24 cellular contexts compared by ENCODE assay signal in genomic region chr18:55768255-55768654, GRCh38.
DNase-seq lines count a peak whose midpoint lies in the region; ATAC-seq, FAIRE-seq and TF ChIP-seq lines count a peak whose summit lies in the region.
"Had no signal": no experiment of that assay in that cellular context is flagged by ENCODE, and none has a peak within 500 bp of the region (broad histone marks: within the 10 kb centered on the region; RNA-seq: fewer than 3 reads in every experiment).

No MANE protein-coding gene starts in this region.

- H3K27ac ChIP-seq in endothelial cell of umbilical vein (ENCODE audit: insufficient read depth, low read depth, low read length), result no peak overlapping the region
- H3K27ac ChIP-seq: coronary artery, hepatocyte, VCaP had no signal

- no peaks in the 10 kb centered on the region for H3K36me3 Mint-ChIP-seq in T-helper 2 cell treated with Interferon-gamma antibody and Interleukin-4, amounts not matched to agents 5 μg/mL and 100 μg/mL, for 36 hours (ENCODE audit: low read depth)
- H3K36me3 Mint-ChIP-seq: CD4-positive, CD25-positive, alpha-beta regulatory T cell; stimulated activated effector memory CD8-positive, alpha-beta T cell treated with anti-CD3 and anti-CD28 coated beads, Interleukin-12 subunit alpha, Interleukin-12 subunit beta, amount 100 ng/mL, for 72 hours had no signal

- CTCF ChIA-PET in endothelial cell of umbilical vein (lab: Charles Lee), result interaction anchor here (0.9 to 1.4 kb wide), 3 partner anchors 11 to 546 kb away, joined by 3 to 4 read pairs (median 4); no protein-coding TSS in a partner anchor

- no peak for ATAC-seq in GM21529 (IDR thresholded peaks at IDR 0.05; ENCODE audit: unreplicated experiment)
- no peak for ATAC-seq in omental fat pad (ENCODE audit: low FRiP score)
- ATAC-seq: activated naive CD8-positive, alpha-beta T cell treated with anti-CD3 and anti-CD28 coated beads, Interleukin-2, amount 50 U/mL, for 24 hours; PC-3; stimulated activated effector memory CD8-positive, alpha-beta T cell treated with anti-CD3 and anti-CD28 coated beads, Interleukin-12 subunit alpha, Interleukin-12 subunit beta, amount 100 ng/mL, for 72 hours had no signal

- H3K9ac ChIP-seq in endothelial cell of umbilical vein (replicated peaks; ENCODE audit: extremely low read depth, insufficient read depth, low read length), result no peak overlapping the region

- H3K79me2 ChIP-seq in endothelial cell of umbilical vein (ENCODE audit: control insufficient read depth, insufficient read depth, low read length), result no peaks in the 10 kb centered on the region
- H3K79me2 ChIP-seq: hepatocyte had no signal

- H3K9me1 ChIP-seq in endothelial cell of umbilical vein (replicated peaks; ENCODE audit: control insufficient read depth, extremely low read depth, insufficient read depth, low read length), result no peaks in the 10 kb centered on the region

- dilution Hi-C loops in endothelial cell of umbilical vein (cut with MboI; ENCODE audit: extremely low pct_ligation_motif_present, low sequenced_read_pairs), result no loop called here

- no peak for TF ChIP-seq CTCF in endothelial cell of umbilical vein (IDR thresholded peaks at IDR 0.05; ENCODE audit: extremely low read depth in 1 of 2, insufficient read depth in 1 of 2, low read depth in 1 of 2, low read length in 2 of 2)
- no peak for TF ChIP-seq CTCF in omental fat pad (IDR thresholded peaks at IDR 0.05)

- FAIRE-seq in endothelial cell of umbilical vein (lab: Jason Lieb, UNC), result no peak

- H3K27ac Mint-ChIP-seq in T-helper 2 cell treated with Interferon-gamma antibody and Interleukin-4, amounts not matched to agents 5 μg/mL and 100 μg/mL, for 36 hours, result no peak overlapping the region
- H3K27ac Mint-ChIP-seq: activated naive CD8-positive, alpha-beta T cell treated with anti-CD3 and anti-CD28 coated beads, Interleukin-2, amount 50 U/mL, for 24 hours; CD4-positive, CD25-positive, alpha-beta regulatory T cell; progenitor cell of endocrine pancreas; stimulated activated effector memory CD8-positive, alpha-beta T cell treated with anti-CD3 and anti-CD28 coated beads, Interleukin-12 subunit alpha, Interleukin-12 subunit beta, amount 100 ng/mL, for 72 hours; T-helper 1 cell treated with Interleukin-12 subunit alpha and Interleukin-12 subunit beta and Interleukin-4 antibody, amounts not matched to agents 30 μg/mL and 1 μg/mL, for 36 hours had no signal

- BruUV-seq in endothelial cell of umbilical vein (replicated peaks; lab: Mats Ljungman, UMichigan), result no TSS peak

- no peak overlapping the region for H3K4me3 Mint-ChIP-seq in T-helper 2 cell treated with Interferon-gamma antibody and Interleukin-4, amounts not matched to agents 5 μg/mL and 100 μg/mL, for 36 hours
- H3K4me3 Mint-ChIP-seq: activated naive CD8-positive, alpha-beta T cell treated with anti-CD3 and anti-CD28 coated beads, Interleukin-2, amount 50 U/mL, for 24 hours; CD4-positive, CD25-positive, alpha-beta regulatory T cell; stimulated activated effector memory CD8-positive, alpha-beta T cell treated with anti-CD3 and anti-CD28 coated beads, Interleukin-12 subunit alpha, Interleukin-12 subunit beta, amount 100 ng/mL, for 72 hours; T-helper 1 cell treated with Interleukin-12 subunit alpha and Interleukin-12 subunit beta and Interleukin-4 antibody, amounts not matched to agents 30 μg/mL and 1 μg/mL, for 36 hours had no signal

- H4K20me1 ChIP-seq in endothelial cell of umbilical vein (replicated peaks; ENCODE audit: control insufficient read depth, extremely low read depth, insufficient read depth, low read length), result no peaks in the 10 kb centered on the region

- no peaks in the 10 kb centered on the region for H3K27me3 ChIP-seq in endothelial cell of umbilical vein (ENCODE audit: control insufficient read depth in 2 of 2, insufficient read depth in 2 of 2, low read length in 2 of 2)
- H3K27me3 ChIP-seq: hepatocyte had no signal

- H3K9me3 Mint-ChIP-seq in T-helper 2 cell treated with Interferon-gamma antibody and Interleukin-4, amounts not matched to agents 5 μg/mL and 100 μg/mL, for 36 hours, result no peaks in the 10 kb centered on the region
- H3K9me3 Mint-ChIP-seq: T-helper 1 cell treated with Interleukin-12 subunit alpha and Interleukin-12 subunit beta and Interleukin-4 antibody, amounts not matched to agents 30 μg/mL and 1 μg/mL, for 36 hours had no signal

- intact Hi-C loops in endothelial cell of umbilical vein (cut with micrococcal nuclease), result no loop called here

- H3K36me3 ChIP-seq in endothelial cell of umbilical vein (ENCODE audit: control insufficient read depth in 2 of 2, extremely low read depth in 1 of 2, insufficient read depth in 2 of 2, low read length in 2 of 2), result no peaks in the 10 kb centered on the region
- H3K36me3 ChIP-seq: HAP-1 had no signal

- POLR2A ChIA-PET in endothelial cell of umbilical vein (lab: Charles Lee), result no interaction called here

- H3K27me3 Mint-ChIP-seq in T-helper 2 cell treated with Interferon-gamma antibody and Interleukin-4, amounts not matched to agents 5 μg/mL and 100 μg/mL, for 36 hours (ENCODE audit: low read depth), result no peaks in the 10 kb centered on the region
- H3K27me3 Mint-ChIP-seq: CD4-positive, CD25-positive, alpha-beta regulatory T cell had no signal

- H3K4me1 ChIP-seq in endothelial cell of umbilical vein (ENCODE audit: control insufficient read depth, extremely low read depth, insufficient read depth, low read length), result peaks cover 19% of the 10 kb centered on the region
- H3K4me1 ChIP-seq: HAP-1 had no signal

- H3K4me2 ChIP-seq in endothelial cell of umbilical vein (ENCODE audit: insufficient read depth, low read length), result peak overlapping the region; percentile 10
- H3K4me2 ChIP-seq: hepatocyte had no signal

- no peak for TF ChIP-seq POLR2A in endothelial cell of umbilical vein (IDR thresholded peaks at IDR 0.05; ENCODE audit: low read depth, low read length)

- no peak overlapping the region for H2AFZ ChIP-seq in endothelial cell of umbilical vein (ENCODE audit: low read depth, low read length)
- H2AFZ ChIP-seq: hepatocyte had no signal

- no peaks in the 10 kb centered on the region for H3K9me3 ChIP-seq in endothelial cell of umbilical vein (replicated peaks; ENCODE audit: control insufficient read depth, insufficient read depth, low read length)
- H3K9me3 ChIP-seq: HAP-1 had no signal

- peak; percentile 77 for DNase-seq in ELF-1 (ENCODE audit: low read depth, low spot score)
- DNase-seq in NCI-H226, result peak; percentile 8
- peak; percentile 51 for DNase-seq in endothelial cell of umbilical vein (ENCODE audit: low read depth, low spot score)
- DNase-seq in kidney tubule cell (ENCODE audit: low spot score), result peak; percentile 42
- no peak for DNase-seq in NCI-H345 (lab: John Stamatoyannopoulos, UW)
- DNase-seq in omental fat pad (ENCODE audit: low spot score), result no peak
- no peak for DNase-seq in T-helper 2 cell treated with Interferon-gamma antibody and Interleukin-4, amounts not matched to agents 5 μg/mL and 100 μg/mL, for 36 hours (ENCODE audit: low spot score)
- DNase-seq: activated CD4-positive, alpha-beta T cell treated with anti-CD3 and anti-CD28 coated beads, Interleukin-2, amount 50 U/mL, for 4 hours; activated effector memory CD4-positive, alpha-beta T cell treated with anti-CD3 and anti-CD28 coated beads, Interleukin-2, amount 50 U/mL, for 16 hours; activated naive CD8-positive, alpha-beta T cell treated with anti-CD3 and anti-CD28 coated beads, Interleukin-2, amount 50 U/mL, for 24 hours; CD4-positive, CD25-positive, alpha-beta regulatory T cell; DMS 273 treated with DMSO at 0.1 percent for 48 hours; MM.1S; NCI-H146; NCI-H774; PC-3 had no signal

- no peak overlapping the region for H3K4me3 ChIP-seq in endothelial cell of umbilical vein (replicated peaks in 1 of 3; ENCODE audit: insufficient read depth in 1 of 3, low read depth in 1 of 3, low read length in 3 of 3)
- H3K4me3 ChIP-seq: coronary artery, HAP-1, hepatocyte had no signal

- H3K4me1 Mint-ChIP-seq in T-helper 2 cell treated with Interferon-gamma antibody and Interleukin-4, amounts not matched to agents 5 μg/mL and 100 μg/mL, for 36 hours (ENCODE audit: low read depth), result no peaks in the 10 kb centered on the region
- H3K4me1 Mint-ChIP-seq: activated naive CD8-positive, alpha-beta T cell treated with anti-CD3 and anti-CD28 coated beads, Interleukin-2, amount 50 U/mL, for 24 hours; CD4-positive, CD25-positive, alpha-beta regulatory T cell; stimulated activated effector memory CD8-positive, alpha-beta T cell treated with anti-CD3 and anti-CD28 coated beads, Interleukin-12 subunit alpha, Interleukin-12 subunit beta, amount 100 ng/mL, for 72 hours had no signal

TF ChIP-seq in endothelial cell of umbilical vein, 7 proteins besides CTCF, POLR2A, EP300 and RAD21:
- TF ChIP-seq POLR2AphosphoS5 (IDR thresholded peaks at IDR 0.05; ENCODE audit: insufficient read depth, low read depth, low read length) (no peak), JUN (IDR thresholded peaks at IDR 0.05; ENCODE audit: borderline replicate concordance, insufficient read depth, insufficient read length, low read depth) (peak; percentile 78), MAX (IDR thresholded peaks at IDR 0.05; ENCODE audit: insufficient read depth, insufficient read length) (no peak), MYC (IDR thresholded peaks at IDR 0.05; ENCODE audit: low read depth, low read length) (no peak), FOS (IDR thresholded peaks at IDR 0.05; ENCODE audit: borderline replicate concordance, insufficient read depth, low read length) (peak; percentile 85), EZH2 (IDR thresholded peaks at IDR 0.05; ENCODE audit: borderline replicate concordance, low read depth, low read length, severe bottlenecking) (no peak), GATA2 (IDR thresholded peaks at IDR 0.05; ENCODE audit: insufficient read depth, insufficient read length, low read depth, low read length) (peak; percentile 36)

Comparison
In these comparisons a context has a peak if more than half of its experiments do, and no peak if none do; other contexts are left out.
1. DNase-seq: peak in ELF-1 (single experiment), NCI-H226 (single experiment), endothelial cell of umbilical vein (single experiment) and kidney tubule cell (single experiment); none in NCI-H345 (single experiment), omental fat pad (single experiment) and T-helper 2 cell treated with Interferon-gamma antibody and Interleukin-4, amounts not matched to agents 5 μg/mL and 100 μg/mL, for 36 hours (single experiment).